10 cellular contexts compared by ENCODE assay signal in the genomic region with DNA sequence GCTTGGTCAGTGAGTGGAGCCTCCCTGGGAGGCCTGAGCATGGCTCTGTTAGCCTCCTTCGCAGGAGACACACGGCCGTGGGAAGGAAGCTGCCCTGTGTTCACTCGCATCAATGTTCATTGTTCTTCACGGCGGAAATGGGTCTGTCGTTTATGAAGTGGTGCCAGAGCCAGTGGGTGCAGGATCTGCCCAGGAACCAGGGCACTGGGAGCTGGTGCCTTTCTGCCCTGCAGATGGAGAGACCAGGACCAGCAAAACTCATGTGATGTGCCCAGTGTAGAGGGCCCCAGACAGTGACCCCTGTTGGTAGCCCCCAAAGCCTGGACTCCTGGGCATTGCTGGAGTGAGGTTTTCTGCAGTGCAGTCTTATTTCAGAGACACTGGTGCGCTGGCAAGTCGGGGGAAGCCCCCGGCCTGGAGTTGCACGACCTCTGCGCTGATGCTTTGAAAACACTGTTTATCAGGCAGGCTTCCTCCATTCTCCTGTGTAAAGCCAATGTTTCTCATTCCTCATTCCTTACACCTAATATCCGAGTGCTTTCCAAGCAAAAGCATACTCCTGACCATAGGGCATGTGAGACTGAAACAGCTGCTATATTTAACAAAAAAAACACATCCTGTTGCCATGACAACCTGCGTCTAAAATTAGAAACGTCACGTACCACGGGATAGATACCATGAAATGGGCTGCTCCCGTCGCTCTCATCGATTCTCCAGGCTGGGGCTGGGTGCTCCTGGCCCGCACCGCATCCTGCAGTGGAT.
A peak's percentile ranks its signal among the peaks of the same experiment; 100 is the strongest.
DNase-seq lines count a peak whose midpoint lies in the region; ATAC-seq and TF ChIP-seq lines count a peak whose summit lies in the region.
"Had no signal": no experiment of that assay in that cellular context is flagged by ENCODE, and none has a peak within 500 bp of the region (broad histone marks: within the 10 kb centered on the region; RNA-seq: fewer than 3 reads in every experiment).

No MANE protein-coding gene starts in this region.

- intact Hi-C loops in posterior vena cava (cut with DNase I): no loop called here

- peaks cover 8% of the 10 kb centered on the region for H3K4me1 Mint-ChIP-seq in activated CD8-positive, alpha-beta T cell treated with anti-CD3 and anti-CD28 coated beads, Interleukin-2, amount 10 ng/mL, durations not matched to agents 7 days and 5 days (ENCODE audit: low read depth)

- H3K36me3 Mint-ChIP-seq in activated CD8-positive, alpha-beta T cell treated with anti-CD3 and anti-CD28 coated beads, Interleukin-2, amount 10 ng/mL, durations not matched to agents 7 days and 5 days (ENCODE audit: low read depth): no peaks in the 10 kb centered on the region

- POLR2A ChIA-PET in activated CD8-positive, alpha-beta T cell treated with anti-CD3 and anti-CD28 coated beads, Interleukin-2, amount 10 ng/mL, durations not matched to agents 7 days and 5 days (lab: Charles Lee): no interaction called here

- no peak overlapping the region for H3K4me3 Mint-ChIP-seq in activated CD8-positive, alpha-beta T cell treated with anti-CD3 and anti-CD28 coated beads, Interleukin-2, amount 10 ng/mL, durations not matched to agents 7 days and 5 days

- peak; percentile 33 for ATAC-seq in activated CD8-positive, alpha-beta T cell treated with anti-CD3 and anti-CD28 coated beads, Interleukin-2, amount 10 ng/mL, durations not matched to agents 7 days and 5 days

- DNase-seq in NCI-H1694 (lab: John Stamatoyannopoulos, UW): peak; percentile 26
- no peak for DNase-seq in NCI-H1694 treated with DMSO at 0.1 percent for 48 hours (lab: John Stamatoyannopoulos, UW)
- no peak for DNase-seq in activated CD8-positive, alpha-beta T cell treated with anti-CD3 and anti-CD28 coated beads, Interleukin-2, amount 10 ng/mL, durations not matched to agents 7 days and 5 days
- DNase-seq in foreskin melanocyte: peak; percentile 96
- DNase-seq in posterior vena cava (ENCODE audit: low spot score): peak; percentile 65
- DNase-seq in NCI-H510A treated with DMSO at 0.1 percent for 48 hours (lab: John Stamatoyannopoulos, UW): no peak
- no peak for DNase-seq in DMS79 treated with DMSO at 0.1 percent for 48 hours (lab: John Stamatoyannopoulos, UW)
- no peak for DNase-seq in GM10266 (ENCODE audit: extremely low spot score)
- DNase-seq: DMS79, NCI-H2029 had no signal

- no peaks in the 10 kb centered on the region for H3K9me3 Mint-ChIP-seq in activated CD8-positive, alpha-beta T cell treated with anti-CD3 and anti-CD28 coated beads, Interleukin-2, amount 10 ng/mL, durations not matched to agents 7 days and 5 days (ENCODE audit: insufficient read depth)

- no peaks in the 10 kb centered on the region for H3K27me3 Mint-ChIP-seq in activated CD8-positive, alpha-beta T cell treated with anti-CD3 and anti-CD28 coated beads, Interleukin-2, amount 10 ng/mL, durations not matched to agents 7 days and 5 days (ENCODE audit: low read depth)

- no peak overlapping the region for H3K27ac Mint-ChIP-seq in activated CD8-positive, alpha-beta T cell treated with anti-CD3 and anti-CD28 coated beads, Interleukin-2, amount 10 ng/mL, durations not matched to agents 7 days and 5 days

- TF ChIP-seq CTCF in GM10266 (IDR thresholded peaks at IDR 0.05; ENCODE audit: control insufficient read depth, insufficient read depth, low read depth, missing control alignments): no peak

- CTCF ChIA-PET in activated CD8-positive, alpha-beta T cell treated with anti-CD3 and anti-CD28 coated beads, Interleukin-2, amount 10 ng/mL, durations not matched to agents 7 days and 5 days (lab: Charles Lee): no interaction called here

Comparison
In these comparisons a context has a peak if more than half of its experiments do, and no peak if none do; other contexts are left out.
1. DNase-seq: peak in NCI-H1694 (single experiment), foreskin melanocyte (single experiment) and posterior vena cava (single experiment); none in NCI-H1694 treated with DMSO at 0.1 percent for 48 hours (single experiment), activated CD8-positive, alpha-beta T cell treated with anti-CD3 and anti-CD28 coated beads, Interleukin-2, amount 10 ng/mL, durations not matched to agents 7 days and 5 days (single experiment), NCI-H510A treated with DMSO at 0.1 percent for 48 hours (single experiment), DMS79 treated with DMSO at 0.1 percent for 48 hours (single experiment) and GM10266 (single experiment).